Comparison of ENCODE assay signal across 2 cellular contexts in the genomic region with DNA sequence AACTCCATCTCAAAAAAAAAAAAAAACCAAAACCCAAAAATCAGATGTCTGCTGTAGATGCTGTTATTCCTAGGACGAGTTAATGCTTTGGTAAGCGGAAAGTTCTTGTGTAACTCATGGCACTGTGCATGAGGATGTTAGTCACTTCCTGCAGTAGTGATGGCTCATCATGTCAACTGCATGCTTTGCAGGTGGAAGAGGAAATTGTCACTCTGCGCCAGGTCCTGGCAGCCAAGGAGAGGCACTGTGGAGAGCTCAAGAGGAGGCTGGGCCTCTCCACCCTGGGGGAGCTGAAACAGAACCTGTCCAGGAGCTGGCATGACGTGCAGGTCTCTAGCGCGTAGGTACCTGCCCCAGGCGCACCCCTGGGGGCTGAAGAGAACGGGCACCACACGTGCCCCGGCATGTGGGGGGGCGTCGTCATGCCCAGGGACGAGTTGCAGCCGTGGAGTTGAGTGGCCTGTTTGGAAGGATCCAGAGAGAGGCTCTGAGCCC.
TF ChIP-seq lines count a peak whose summit lies in the region.

No MANE protein-coding gene starts in this region.

TF ChIP-seq in GM12878, 131 proteins besides CTCF, POLR2A, EP300 and RAD21 (continues in another document):
- no peak for TF ChIP-seq NRF1 (conservative IDR thresholded peaks at IDR 0.05; ENCODE audit: low read depth, low read length)
- TF ChIP-seq TARDBP (IDR thresholded peaks at IDR 0.05; ENCODE audit: borderline replicate concordance): no peak
- no peak for TF ChIP-seq MXI1 (IDR thresholded peaks at IDR 0.05; ENCODE audit: low read depth, low read length)
- no peak for TF ChIP-seq ZNF217 (IDR thresholded peaks at IDR 0.05)
- no peak for TF ChIP-seq EZH2 (IDR thresholded peaks at IDR 0.05; ENCODE audit: borderline replicate concordance, control insufficient read depth, low read depth, low read length)
- TF ChIP-seq IKZF2 (IDR thresholded peaks at IDR 0.05): no peak
- no peak for TF ChIP-seq JUNB (IDR thresholded peaks at IDR 0.05)
- TF ChIP-seq, protein P1, sequence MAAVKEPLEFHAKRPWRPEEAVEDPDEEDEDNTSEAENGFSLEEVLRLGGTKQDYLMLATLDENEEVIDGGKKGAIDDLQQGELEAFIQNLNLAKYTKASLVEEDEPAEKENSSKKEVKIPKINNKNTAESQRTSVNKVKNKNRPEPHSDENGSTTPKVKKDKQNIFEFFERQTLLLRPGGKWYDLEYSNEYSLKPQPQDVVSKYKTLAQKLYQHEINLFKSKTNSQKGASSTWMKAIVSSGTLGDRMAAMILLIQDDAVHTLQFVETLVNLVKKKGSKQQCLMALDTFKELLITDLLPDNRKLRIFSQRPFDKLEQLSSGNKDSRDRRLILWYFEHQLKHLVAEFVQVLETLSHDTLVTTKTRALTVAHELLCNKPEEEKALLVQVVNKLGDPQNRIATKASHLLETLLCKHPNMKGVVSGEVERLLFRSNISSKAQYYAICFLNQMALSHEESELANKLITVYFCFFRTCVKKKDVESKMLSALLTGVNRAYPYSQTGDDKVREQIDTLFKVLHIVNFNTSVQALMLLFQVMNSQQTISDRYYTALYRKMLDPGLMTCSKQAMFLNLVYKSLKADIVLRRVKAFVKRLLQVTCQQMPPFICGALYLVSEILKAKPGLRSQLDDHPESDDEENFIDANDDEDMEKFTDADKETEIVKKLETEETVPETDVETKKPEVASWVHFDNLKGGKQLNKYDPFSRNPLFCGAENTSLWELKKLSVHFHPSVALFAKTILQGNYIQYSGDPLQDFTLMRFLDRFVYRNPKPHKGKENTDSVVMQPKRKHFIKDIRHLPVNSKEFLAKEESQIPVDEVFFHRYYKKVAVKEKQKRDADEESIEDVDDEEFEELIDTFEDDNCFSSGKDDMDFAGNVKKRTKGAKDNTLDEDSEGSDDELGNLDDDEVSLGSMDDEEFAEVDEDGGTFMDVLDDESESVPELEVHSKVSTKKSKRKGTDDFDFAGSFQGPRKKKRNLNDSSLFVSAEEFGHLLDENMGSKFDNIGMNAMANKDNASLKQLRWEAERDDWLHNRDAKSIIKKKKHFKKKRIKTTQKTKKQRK (IDR thresholded peaks at IDR 0.05; ENCODE audit: low read depth, low read length): no peak
- TF ChIP-seq ATF7 (IDR thresholded peaks at IDR 0.05; ENCODE audit: low read depth): no peak
- no peak for TF ChIP-seq HDAC2 (IDR thresholded peaks at IDR 0.05)
- no peak for TF ChIP-seq ZNF207 (IDR thresholded peaks at IDR 0.05; ENCODE audit: borderline replicate concordance)
- TF ChIP-seq, protein P2, sequence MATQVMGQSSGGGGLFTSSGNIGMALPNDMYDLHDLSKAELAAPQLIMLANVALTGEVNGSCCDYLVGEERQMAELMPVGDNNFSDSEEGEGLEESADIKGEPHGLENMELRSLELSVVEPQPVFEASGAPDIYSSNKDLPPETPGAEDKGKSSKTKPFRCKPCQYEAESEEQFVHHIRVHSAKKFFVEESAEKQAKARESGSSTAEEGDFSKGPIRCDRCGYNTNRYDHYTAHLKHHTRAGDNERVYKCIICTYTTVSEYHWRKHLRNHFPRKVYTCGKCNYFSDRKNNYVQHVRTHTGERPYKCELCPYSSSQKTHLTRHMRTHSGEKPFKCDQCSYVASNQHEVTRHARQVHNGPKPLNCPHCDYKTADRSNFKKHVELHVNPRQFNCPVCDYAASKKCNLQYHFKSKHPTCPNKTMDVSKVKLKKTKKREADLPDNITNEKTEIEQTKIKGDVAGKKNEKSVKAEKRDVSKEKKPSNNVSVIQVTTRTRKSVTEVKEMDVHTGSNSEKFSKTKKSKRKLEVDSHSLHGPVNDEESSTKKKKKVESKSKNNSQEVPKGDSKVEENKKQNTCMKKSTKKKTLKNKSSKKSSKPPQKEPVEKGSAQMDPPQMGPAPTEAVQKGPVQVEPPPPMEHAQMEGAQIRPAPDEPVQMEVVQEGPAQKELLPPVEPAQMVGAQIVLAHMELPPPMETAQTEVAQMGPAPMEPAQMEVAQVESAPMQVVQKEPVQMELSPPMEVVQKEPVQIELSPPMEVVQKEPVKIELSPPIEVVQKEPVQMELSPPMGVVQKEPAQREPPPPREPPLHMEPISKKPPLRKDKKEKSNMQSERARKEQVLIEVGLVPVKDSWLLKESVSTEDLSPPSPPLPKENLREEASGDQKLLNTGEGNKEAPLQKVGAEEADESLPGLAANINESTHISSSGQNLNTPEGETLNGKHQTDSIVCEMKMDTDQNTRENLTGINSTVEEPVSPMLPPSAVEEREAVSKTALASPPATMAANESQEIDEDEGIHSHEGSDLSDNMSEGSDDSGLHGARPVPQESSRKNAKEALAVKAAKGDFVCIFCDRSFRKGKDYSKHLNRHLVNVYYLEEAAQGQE (IDR thresholded peaks at IDR 0.05; ENCODE audit: low read depth, low read length): no peak
- no peak for TF ChIP-seq CHD4 (IDR thresholded peaks at IDR 0.05)
- no peak for TF ChIP-seq POLR2AphosphoS5 (IDR thresholded peaks at IDR 0.05; ENCODE audit: low read length)
- TF ChIP-seq RCOR1 (conservative IDR thresholded peaks at IDR 0.05; ENCODE audit: low read depth, low read length): no peak
- TF ChIP-seq, protein P3, sequence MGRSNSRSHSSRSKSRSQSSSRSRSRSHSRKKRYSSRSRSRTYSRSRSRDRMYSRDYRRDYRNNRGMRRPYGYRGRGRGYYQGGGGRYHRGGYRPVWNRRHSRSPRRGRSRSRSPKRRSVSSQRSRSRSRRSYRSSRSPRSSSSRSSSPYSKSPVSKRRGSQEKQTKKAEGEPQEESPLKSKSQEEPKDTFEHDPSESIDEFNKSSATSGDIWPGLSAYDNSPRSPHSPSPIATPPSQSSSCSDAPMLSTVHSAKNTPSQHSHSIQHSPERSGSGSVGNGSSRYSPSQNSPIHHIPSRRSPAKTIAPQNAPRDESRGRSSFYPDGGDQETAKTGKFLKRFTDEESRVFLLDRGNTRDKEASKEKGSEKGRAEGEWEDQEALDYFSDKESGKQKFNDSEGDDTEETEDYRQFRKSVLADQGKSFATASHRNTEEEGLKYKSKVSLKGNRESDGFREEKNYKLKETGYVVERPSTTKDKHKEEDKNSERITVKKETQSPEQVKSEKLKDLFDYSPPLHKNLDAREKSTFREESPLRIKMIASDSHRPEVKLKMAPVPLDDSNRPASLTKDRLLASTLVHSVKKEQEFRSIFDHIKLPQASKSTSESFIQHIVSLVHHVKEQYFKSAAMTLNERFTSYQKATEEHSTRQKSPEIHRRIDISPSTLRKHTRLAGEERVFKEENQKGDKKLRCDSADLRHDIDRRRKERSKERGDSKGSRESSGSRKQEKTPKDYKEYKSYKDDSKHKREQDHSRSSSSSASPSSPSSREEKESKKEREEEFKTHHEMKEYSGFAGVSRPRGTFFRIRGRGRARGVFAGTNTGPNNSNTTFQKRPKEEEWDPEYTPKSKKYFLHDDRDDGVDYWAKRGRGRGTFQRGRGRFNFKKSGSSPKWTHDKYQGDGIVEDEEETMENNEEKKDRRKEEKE (IDR thresholded peaks at IDR 0.05): no peak
- no peak for TF ChIP-seq CBX3 (IDR thresholded peaks at IDR 0.05; ENCODE audit: borderline replicate concordance, low read depth)

TF ChIP-seq in GM12891, 5 proteins besides CTCF, POLR2A, EP300 and RAD21:
- TF ChIP-seq TAF1 (IDR thresholded peaks at IDR 0.05; ENCODE audit: low read depth, low read length) (no peak), SPI1 (IDR thresholded peaks at IDR 0.05; ENCODE audit: low read depth, low read length) (no peak), PAX5 (IDR thresholded peaks at IDR 0.05; ENCODE audit: insufficient read depth, low read length, severe bottlenecking) (no peak), POLR2AphosphoS5 (IDR thresholded peaks at IDR 0.05; ENCODE audit: low read depth, low read length) (no peak), POU2F2 (IDR thresholded peaks at IDR 0.05; ENCODE audit: low read depth, low read length) (no peak)
